ENCODE assay signal across 24 cellular contexts in the genomic region with DNA sequence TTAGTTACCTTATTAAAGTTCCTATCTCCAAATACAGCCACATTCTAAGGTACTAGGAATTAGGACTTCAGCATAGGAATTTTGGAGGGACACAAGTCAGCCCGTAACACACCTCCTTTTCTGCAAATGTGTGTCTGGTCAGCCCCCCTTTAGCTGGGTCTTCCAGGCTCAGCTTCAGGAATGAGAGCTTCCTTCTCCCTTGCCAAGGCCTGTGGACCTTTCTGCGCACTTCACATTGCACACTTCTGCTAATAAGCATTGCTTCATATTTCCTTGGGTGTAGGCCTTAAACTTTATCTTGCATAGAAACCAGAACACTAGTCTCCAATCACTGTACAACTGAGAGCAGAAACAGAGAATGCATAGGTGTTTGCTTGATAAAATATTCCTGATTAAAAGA. TPM values are rescaled to one million over a fixed set of nuclear protein-coding genes. Genes with fewer than 3 reads are reported as not detected.
DNase-seq lines count a peak whose midpoint lies in the region; ATAC-seq and TF ChIP-seq lines count a peak whose summit lies in the region.
"Had no signal": no experiment of that assay in that cellular context is flagged by ENCODE, and none has a peak within 500 bp of the region (broad histone marks: within the 10 kb centered on the region; RNA-seq: fewer than 3 reads in every experiment).

No MANE protein-coding gene starts in this region.

- POLR2A ChIA-PET in T-cell (lab: Charles Lee), result no interaction called here
- POLR2A ChIA-PET in naive thymus-derived CD4-positive, alpha-beta T cell (lab: Charles Lee), result interaction anchor here (1.3 to 1.8 kb wide), 2 partner anchors 10 to 11 kb away, joined by 4 to 5 read pairs; no protein-coding TSS in a partner anchor

- no peak overlapping the region for H3K27ac ChIP-seq in naive thymus-derived CD4-positive, alpha-beta T cell (ENCODE audit: low read depth, low read length)
- H3K27ac ChIP-seq in spleen, result peak overlapping the region in 5 of 8 donors; percentile 17 to 67 (median 50)
- H3K27ac ChIP-seq: A549, HL-60, KMS-11, ovary had no signal

- H3K4me1 Mint-ChIP-seq in CD14-positive monocyte, result peaks cover 31% of the 10 kb centered on the region
- H3K4me1 Mint-ChIP-seq in T-cell, result peaks cover 2 to 13% (median 8%) of the 10 kb centered on the region in 3 donors
- peaks cover 0 to 18% (median 8%) of the 10 kb centered on the region in 7 donors for H3K4me1 Mint-ChIP-seq in naive thymus-derived CD4-positive, alpha-beta T cell

- CTCF ChIA-PET in T-cell (lab: Charles Lee), result interaction anchor here in 1 of 2 donors (1.6 kb wide), 1 partner anchor 72 kb away, joined by 5 read pairs; no protein-coding TSS in a partner anchor
- CTCF ChIA-PET in naive thymus-derived CD4-positive, alpha-beta T cell (lab: Charles Lee), result interaction anchor here (0.7 kb wide), 1 partner anchor 32 kb away, joined by 3 read pairs; no protein-coding TSS in a partner anchor

- peaks cover 0 to 6% of the 10 kb centered on the region in 2 donors for H3K4me1 ChIP-seq in naive thymus-derived CD4-positive, alpha-beta T cell (ENCODE audit: control insufficient read depth in 2 of 2, insufficient read depth in 2 of 2, low read length in 2 of 2)
- peaks cover 0 to 36% (median 16%) of the 10 kb centered on the region in 6 donors for H3K4me1 ChIP-seq in spleen

- WGBS in spleen, 5 donors, result 68 to 89% (median 86%) methylated on average over 2 of the region's 2 CpGs

- peaks cover 0 to 3% (median 0%) of the 10 kb centered on the region in 7 donors for H3K9me3 Mint-ChIP-seq in CD14-positive monocyte
- H3K9me3 Mint-ChIP-seq in T-cell, result no peaks in the 10 kb centered on the region
- H3K9me3 Mint-ChIP-seq in naive thymus-derived CD4-positive, alpha-beta T cell, result no peaks in the 10 kb centered on the region
- H3K9me3 Mint-ChIP-seq: activated naive CD8-positive, alpha-beta T cell treated with anti-CD3 and anti-CD28 coated beads for 36 hours; central memory CD8-positive, alpha-beta T cell; memory B cell had no signal

- no peaks in the 10 kb centered on the region for H3K36me3 ChIP-seq in naive thymus-derived CD4-positive, alpha-beta T cell (ENCODE audit: control insufficient read depth in 2 of 3, insufficient read depth in 3 of 3, low read length in 3 of 3)
- H3K36me3 ChIP-seq in spleen, result no peaks in the 10 kb centered on the region
- H3K36me3 ChIP-seq: ovary had no signal

- H3K27me3 ChIP-seq in naive thymus-derived CD4-positive, alpha-beta T cell (ENCODE audit: control insufficient read depth in 2 of 2, insufficient read depth in 2 of 2, low read length in 2 of 2), result no peaks in the 10 kb centered on the region
- H3K27me3 ChIP-seq in spleen (replicated peaks in 1 of 7), result no peaks in the 10 kb centered on the region
- H3K27me3 ChIP-seq: ovary had no signal

- no peak for DNase-seq in CD14-positive monocyte (ENCODE audit: low spot score)
- no peak for DNase-seq in T-cell
- DNase-seq in naive thymus-derived CD4-positive, alpha-beta T cell, result no peak
- no peak for DNase-seq in spleen
- DNase-seq in cerebellum (ENCODE audit: low spot score), result no peak
- no peak for DNase-seq in NCI-H187 treated with DMSO at 0.1 percent for 48 hours (lab: John Stamatoyannopoulos, UW)
- DNase-seq in COLO829 (ENCODE audit: low spot score), result no peak
- no peak for DNase-seq in NCI-H1105 (lab: John Stamatoyannopoulos, UW)
- DNase-seq: activated CD4-positive, alpha-beta T cell treated with anti-CD3 and anti-CD28 coated beads for 36 hours; activated CD8-positive, alpha-beta T cell treated with anti-CD3 and anti-CD28 coated beads, Interleukin-2, amount 10 ng/mL, durations not matched to agents 7 days and 5 days; activated effector memory CD4-positive, alpha-beta T cell treated with anti-CD3 and anti-CD28 coated beads, Interleukin-2, amount 50 U/mL, for 16 hours; activated naive CD8-positive, alpha-beta T cell treated with anti-CD3 and anti-CD28 coated beads for 36 hours; aorta; MM.1S; NCI-H1436; ovary; retina; stimulated activated CD4-positive, alpha-beta T cell treated with anti-CD3 and anti-CD28 coated beads, Interleukin-4, amount 100 ng/mL, for 1 hour; T-helper 2 cell had no signal

- H3K4me3 Mint-ChIP-seq in CD14-positive monocyte (peak overlapping the region in 1 of 2 donors; percentile 39), T-cell (no peak overlapping the region)
- H3K4me3 Mint-ChIP-seq in naive thymus-derived CD4-positive, alpha-beta T cell, result no peak overlapping the region
- H3K4me3 Mint-ChIP-seq: activated CD4-positive, alpha-beta T cell treated with anti-CD3 and anti-CD28 coated beads for 36 hours; activated CD8-positive, alpha-beta T cell treated with anti-CD3 and anti-CD28 coated beads, Interleukin-2, amount 10 ng/mL, durations not matched to agents 7 days and 5 days; activated naive CD8-positive, alpha-beta T cell treated with anti-CD3 and anti-CD28 coated beads for 36 hours; central memory CD8-positive, alpha-beta T cell; memory B cell had no signal

- H3K9me3 ChIP-seq in naive thymus-derived CD4-positive, alpha-beta T cell (ENCODE audit: control insufficient read depth in 2 of 3, low read length in 3 of 3), result no peaks in the 10 kb centered on the region
- no peaks in the 10 kb centered on the region for H3K9me3 ChIP-seq in spleen
- H3K9me3 ChIP-seq: A549, ovary had no signal

- intact Hi-C loops in CD14-positive monocyte (cut with micrococcal nuclease) (no loop called here), spleen (cut with DNase I; ENCODE audit: low total_unique reads) (no loop called here)
- intact Hi-C loops in naive thymus-derived CD4-positive, alpha-beta T cell (cut with micrococcal nuclease), result no loop called here

- H3K4me3 ChIP-seq in naive thymus-derived CD4-positive, alpha-beta T cell (ENCODE audit: low read length), result no peak overlapping the region
- no peak overlapping the region for H3K4me3 ChIP-seq in spleen
- H3K4me3 ChIP-seq: A549, ovary had no signal

- H3K27ac Mint-ChIP-seq in CD14-positive monocyte (peak overlapping the region; percentile 73 to 89 (median 81)), T-cell (peak overlapping the region; percentile 23 to 36)
- peak overlapping the region in 6 of 9 donors; percentile 4 to 70 (median 31) for H3K27ac Mint-ChIP-seq in naive thymus-derived CD4-positive, alpha-beta T cell
- H3K27ac Mint-ChIP-seq: activated CD4-positive, alpha-beta T cell treated with anti-CD3 and anti-CD28 coated beads for 36 hours; activated CD8-positive, alpha-beta T cell treated with anti-CD3 and anti-CD28 coated beads, Interleukin-2, amount 10 ng/mL, durations not matched to agents 7 days and 5 days; activated naive CD8-positive, alpha-beta T cell treated with anti-CD3 and anti-CD28 coated beads for 36 hours; memory B cell had no signal

- H3K27me3 Mint-ChIP-seq in CD14-positive monocyte (ENCODE audit: low read depth in 3 of 3) (peaks cover 0 to under 1% (median 0%) of the 10 kb centered on the region in 3 donors), T-cell (no peaks in the 10 kb centered on the region)
- H3K27me3 Mint-ChIP-seq in naive thymus-derived CD4-positive, alpha-beta T cell, result no peaks in the 10 kb centered on the region
- H3K27me3 Mint-ChIP-seq: activated CD4-positive, alpha-beta T cell treated with anti-CD3 and anti-CD28 coated beads for 36 hours; activated naive CD8-positive, alpha-beta T cell treated with anti-CD3 and anti-CD28 coated beads for 36 hours; central memory CD8-positive, alpha-beta T cell; memory B cell had no signal

- TF ChIP-seq POLR2A in spleen (IDR thresholded peaks at IDR 0.05), result no peak

- TF ChIP-seq CTCF in CD14-positive monocyte (IDR thresholded peaks at IDR 0.05), result no peak
- TF ChIP-seq CTCF in spleen (IDR thresholded peaks at IDR 0.05 in 8 of 11, conservative IDR thresholded peaks at IDR 0.05 in 3 of 11), result no peak

- H3K36me3 Mint-ChIP-seq in CD14-positive monocyte (peaks cover 3 to 6% of the 10 kb centered on the region in 2 donors), T-cell (no peaks in the 10 kb centered on the region)
- H3K36me3 Mint-ChIP-seq in naive thymus-derived CD4-positive, alpha-beta T cell, result no peaks in the 10 kb centered on the region
- H3K36me3 Mint-ChIP-seq: activated naive CD8-positive, alpha-beta T cell treated with anti-CD3 and anti-CD28 coated beads for 36 hours; memory B cell had no signal

- ATAC-seq in T-cell (replicated peaks in 1 of 4), result no peak
- no peak for ATAC-seq in naive thymus-derived CD4-positive, alpha-beta T cell
- ATAC-seq: activated CD8-positive, alpha-beta T cell treated with anti-CD3 and anti-CD28 coated beads, Interleukin-2, amount 10 ng/mL, durations not matched to agents 7 days and 5 days had no signal

RNA-seq across cellular contexts. Expression of gene STK24, which starts 4.5 kb away (rescaled TPM):
- 10 to 100 TPM; 14.2 to 28.9 TPM for polyA plus RNA-seq in CD14-positive monocyte
- 100 to 1,000 TPM in 4 of 5 donors, 10 to 100 TPM in 1; 92.1 to 143 (median 113) TPM for total RNA-seq in T-cell
- 100 to 1,000 TPM in 3 of 5 experiments, 10 to 100 TPM in 2; 90.1 to 148 (median 121) TPM for total RNA-seq in naive thymus-derived CD4-positive, alpha-beta T cell
- polyA plus RNA-seq in naive thymus-derived CD4-positive, alpha-beta T cell, result 10 to 100 TPM; 29.8 to 44.4 TPM
- total RNA-seq in spleen, result 100 to 1,000 TPM in 3 of 7 donors, 10 to 100 TPM in 4; 87.5 to 132 (median 99.7) TPM
- polyA plus RNA-seq in spleen, result 10 to 100 TPM; 36.5 to 49.3 (median 47.4) TPM
- total RNA-seq in cerebellum, result 32.2 TPM

Comparison
In these comparisons a context has a peak if more than half of its experiments do, and no peak if none do; other contexts are left out.
1. H3K27ac Mint-ChIP-seq: peak in every context shown above with its lines; median percentile 81 in CD14-positive monocyte; 31 in naive thymus-derived CD4-positive, alpha-beta T cell; 30 in T-cell.